9 cellular contexts compared by ENCODE assay signal in genomic region chr3:119810018-119810435, GRCh38. TPM values are rescaled to one million over a fixed set of nuclear protein-coding genes. Genes with fewer than 3 reads are reported as not detected.
DNase-seq lines count a peak whose midpoint lies in the region; ATAC-seq and TF ChIP-seq lines count a peak whose summit lies in the region.
"Had no signal": no experiment of that assay in that cellular context is flagged by ENCODE, and none has a peak within 500 bp of the region (broad histone marks: within the 10 kb centered on the region; RNA-seq: fewer than 3 reads in every experiment).

No MANE protein-coding gene starts in this region.

- H3K4me1 Mint-ChIP-seq in activated CD4-positive, alpha-beta T cell treated with anti-CD3 and anti-CD28 coated beads, Interleukin-2, amount 10 ng/mL, durations not matched to agents 24 days and 14 days: peaks cover 7% of the 10 kb centered on the region

- no peak overlapping the region for H3K4me2 ChIP-seq in neuronal stem cell (ENCODE audit: insufficient read depth, low read length, poor library complexity, severe bottlenecking)

- H2BK5ac ChIP-seq in neuronal stem cell (ENCODE audit: low read length): no peak overlapping the region

- no peak overlapping the region for H4K91ac ChIP-seq in neuronal stem cell (ENCODE audit: low read depth, low read length, poor library complexity)

- peaks cover 6% of the 10 kb centered on the region for H3K27me3 Mint-ChIP-seq in activated CD4-positive, alpha-beta T cell treated with anti-CD3 and anti-CD28 coated beads, Interleukin-2, amount 10 ng/mL, durations not matched to agents 24 days and 14 days

- H3K18ac ChIP-seq in neuronal stem cell (ENCODE audit: low read length): peak overlapping the region; percentile 78

- no peak for TF ChIP-seq CTCF in tibial artery (IDR thresholded peaks at IDR 0.05)

- no peaks in the 10 kb centered on the region for H3K36me3 ChIP-seq in effector memory CD4-positive, alpha-beta T cell (ENCODE audit: control insufficient read depth, insufficient read depth, low read length)
- H3K36me3 ChIP-seq in neuronal stem cell (replicated peaks in 1 of 2; ENCODE audit: control insufficient read depth in 2 of 2, insufficient read depth in 2 of 2, low read length in 2 of 2) (no peaks in the 10 kb centered on the region), tibial artery (no peaks in the 10 kb centered on the region)

- H3K14ac ChIP-seq in neuronal stem cell (ENCODE audit: low read length): no peak overlapping the region

- H2BK120ac ChIP-seq in neuronal stem cell (ENCODE audit: low read depth, low read length): no peak overlapping the region

- H3K4me3 ChIP-seq in effector memory CD4-positive, alpha-beta T cell (ENCODE audit: insufficient read depth, low read depth, low read length, poor library complexity, severe bottlenecking): peak overlapping the region; percentile 82
- peak overlapping the region in 1 of 2 donors; percentile 49 for H3K4me3 ChIP-seq in neuronal stem cell (ENCODE audit: low read length in 2 of 2)
- peak overlapping the region; percentile 37 to 56 for H3K4me3 ChIP-seq in tibial artery

- no peaks in the 10 kb centered on the region for H3K9me3 Mint-ChIP-seq in activated CD4-positive, alpha-beta T cell treated with anti-CD3 and anti-CD28 coated beads, Interleukin-2, amount 10 ng/mL, durations not matched to agents 24 days and 14 days

- ATAC-seq in GM19043 (IDR thresholded peaks at IDR 0.05; ENCODE audit: low read depth, unreplicated experiment): peak; percentile 78
- peak; percentile 83 for ATAC-seq in HG03280 (IDR thresholded peaks at IDR 0.05; ENCODE audit: unreplicated experiment)
- ATAC-seq: HCT116 had no signal

- peak overlapping the region; percentile 87 for H3K23ac ChIP-seq in neuronal stem cell (ENCODE audit: low read depth, low read length, poor library complexity)

- H3K4me1 ChIP-seq in effector memory CD4-positive, alpha-beta T cell (ENCODE audit: control insufficient read depth, insufficient read depth, low read length, poor library complexity, severe bottlenecking): no peaks in the 10 kb centered on the region
- no peaks in the 10 kb centered on the region for H3K4me1 ChIP-seq in neuronal stem cell (ENCODE audit: control insufficient read depth in 2 of 2, insufficient read depth in 1 of 2, low read depth in 1 of 2, low read length in 2 of 2)
- H3K4me1 ChIP-seq in tibial artery: peaks cover 0 to 10% (median 8%) of the 10 kb centered on the region in 4 donors

- peak overlapping the region; percentile 39 for H3K27ac ChIP-seq in effector memory CD4-positive, alpha-beta T cell (ENCODE audit: insufficient read depth, low read length, poor library complexity, severe bottlenecking)
- H3K27ac ChIP-seq in neuronal stem cell (replicated peaks; ENCODE audit: low read length) (no peak overlapping the region), tibial artery (no peak overlapping the region)

- peak overlapping the region; percentile 44 for H2AK5ac ChIP-seq in neuronal stem cell (ENCODE audit: low read depth, low read length)

- no peaks in the 10 kb centered on the region for H3K9me3 ChIP-seq in effector memory CD4-positive, alpha-beta T cell (ENCODE audit: control insufficient read depth, low read length)
- H3K9me3 ChIP-seq in neuronal stem cell (replicated peaks in 1 of 2; ENCODE audit: control insufficient read depth in 2 of 2, insufficient read depth in 1 of 2, low read depth in 1 of 2, low read length in 2 of 2) (no peaks in the 10 kb centered on the region), tibial artery (no peaks in the 10 kb centered on the region)

- H3K9ac ChIP-seq in neuronal stem cell (ENCODE audit: low read depth, low read length, poor library complexity): no peak overlapping the region

- peak overlapping the region; percentile 62 for H2AFZ ChIP-seq in neuronal stem cell (ENCODE audit: low read length)

- H4K8ac ChIP-seq in neuronal stem cell (ENCODE audit: low read depth, low read length): no peak overlapping the region

- WGBS in neuronal stem cell (ENCODE audit: extremely low coverage in 2 of 2, insufficient read length in 2 of 2, insufficient replicate concordance in 1 of 2), 2 donors: no CpG with 5 or more reads among the region's 33 CpGs

- H2BK15ac ChIP-seq in neuronal stem cell (ENCODE audit: low read length): no peak overlapping the region

- H3K4me3 Mint-ChIP-seq in activated CD4-positive, alpha-beta T cell treated with anti-CD3 and anti-CD28 coated beads, Interleukin-2, amount 10 ng/mL, durations not matched to agents 24 days and 14 days: peak overlapping the region; percentile 79

- H3K27ac Mint-ChIP-seq in activated CD4-positive, alpha-beta T cell treated with anti-CD3 and anti-CD28 coated beads, Interleukin-2, amount 10 ng/mL, durations not matched to agents 24 days and 14 days: peak overlapping the region; percentile 64

- no peaks in the 10 kb centered on the region for H3K79me1 ChIP-seq in neuronal stem cell (ENCODE audit: low read depth, low read length)

- intact Hi-C loops in activated CD4-positive, alpha-beta T cell treated with anti-CD3 and anti-CD28 coated beads, Interleukin-2, amount 10 ng/mL, durations not matched to agents 24 days and 14 days (cut with micrococcal nuclease): loop anchor here (5.0 kb wide), 1 partner anchor 282 kb away; the partner anchor contains the start of gene GSK3B
- intact Hi-C loops in tibial artery (cut with DNase I; ENCODE audit: low total_unique reads): no loop called here

- no peaks in the 10 kb centered on the region for H3K36me3 Mint-ChIP-seq in activated CD4-positive, alpha-beta T cell treated with anti-CD3 and anti-CD28 coated beads, Interleukin-2, amount 10 ng/mL, durations not matched to agents 24 days and 14 days (ENCODE audit: low read depth)

- no peaks in the 10 kb centered on the region for H3K27me3 ChIP-seq in effector memory CD4-positive, alpha-beta T cell (replicated peaks; ENCODE audit: control insufficient read depth, insufficient read depth, low read length, poor library complexity, severe bottlenecking)
- H3K27me3 ChIP-seq in neuronal stem cell (ENCODE audit: control insufficient read depth in 3 of 3, insufficient read depth in 3 of 3, low read depth in 1 of 3, low read length in 3 of 3) (peaks cover 0 to 33% (median 0%) of the 10 kb centered on the region in 3 experiments), tibial artery (peaks cover 0 to 8% of the 10 kb centered on the region in 2 donors)

- no peak overlapping the region for H3K4ac ChIP-seq in neuronal stem cell (ENCODE audit: low read length)

- H2BK12ac ChIP-seq in neuronal stem cell (ENCODE audit: low read length): peak overlapping the region; percentile 63

- peak; percentile 25 for DNase-seq in AG08396 (ENCODE audit: low spot score)
- DNase-seq in activated CD4-positive, alpha-beta T cell treated with anti-CD3 and anti-CD28 coated beads, Interleukin-2, amount 10 ng/mL, durations not matched to agents 24 days and 14 days: peak; percentile 79
- DNase-seq in effector memory CD4-positive, alpha-beta T cell: peak in 2 of 3 donors; percentile 5 to 8
- DNase-seq in neuronal stem cell (ENCODE audit: low spot score): no peak
- no peak for DNase-seq in tibial artery
- no peak for DNase-seq in NCI-H446 (lab: John Stamatoyannopoulos, UW)

RNA-seq across cellular contexts. Expression of gene NR1I2, which starts 28.1 kb away (rescaled TPM):
- total RNA-seq in activated CD4-positive, alpha-beta T cell treated with anti-CD3 and anti-CD28 coated beads, Interleukin-2, amount 10 ng/mL, durations not matched to agents 24 days and 14 days: 0.16 and 0.17 TPM in 2 replicates
- polyA plus RNA-seq in neuronal stem cell (2013, experiment 1 of 2): 0.17 TPM
- 0.22 TPM for polyA plus RNA-seq in neuronal stem cell (2013, experiment 2 of 2)

Comparison
In these comparisons a context has a peak if more than half of its experiments do, and no peak if none do; other contexts are left out.
1. DNase-seq: peak in AG08396 (single experiment), activated CD4-positive, alpha-beta T cell treated with anti-CD3 and anti-CD28 coated beads, Interleukin-2, amount 10 ng/mL, durations not matched to agents 24 days and 14 days (single experiment) and effector memory CD4-positive, alpha-beta T cell (2 of 3); none in neuronal stem cell (single experiment), tibial artery (0 of 2) and NCI-H446 (0 of 2).